1 cellular context compared by ENCODE assay signal in genomic region chr16:88077328-88078108, GRCh38.
TF ChIP-seq lines count a peak whose summit lies in the region.

No MANE protein-coding gene starts in this region.

TF ChIP-seq in HepG2, 621 proteins besides CTCF, POLR2A, EP300 and RAD21:
- peak; percentile 13 for TF ChIP-seq HNRNPLL (IDR thresholded peaks at IDR 0.05; ENCODE audit: low read depth, low read length, poor library complexity, severe bottlenecking)
- TF ChIP-seq GMEB2 (CRISPR knock-in tag; IDR thresholded peaks at IDR 0.05; ENCODE audit: low read depth), result no peak
